Comparison of ENCODE assay signal across 35 cellular contexts in the genomic region with DNA sequence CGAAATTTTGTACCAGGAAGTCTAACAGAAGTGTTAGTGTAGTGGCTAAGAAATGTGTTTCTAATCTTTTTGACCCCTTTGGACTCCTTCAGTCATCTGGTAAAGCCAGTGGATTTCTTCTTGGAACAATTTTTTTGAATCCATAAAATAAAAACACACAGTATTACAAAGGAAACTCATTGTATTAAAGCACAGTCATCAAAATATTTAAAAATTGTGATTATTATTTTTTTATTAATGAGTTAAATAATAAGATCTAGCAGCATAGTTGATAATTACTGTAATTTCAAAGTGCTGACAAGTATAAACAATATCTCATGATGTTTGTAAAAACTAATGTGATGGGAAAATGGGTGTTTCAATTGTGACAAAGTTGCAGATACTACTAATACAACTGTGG.
"Had no signal": no experiment of that assay in that cellular context is flagged by ENCODE, and none has a peak within 500 bp of the region (broad histone marks: within the 10 kb centered on the region; RNA-seq: fewer than 3 reads in every experiment).

No MANE protein-coding gene starts in this region.

- H3K36me3 ChIP-seq: MG63 had no signal

- H3K27me3 ChIP-seq: MG63 had no signal

- H3K4me3 ChIP-seq: MG63 had no signal

- DNase-seq: Karpas-422, Kasumi-1, MG63, MM.1S, MV-4-11, NCI-H1048, NCI-H1092, NCI-H1092 treated with DMSO at 0.1 percent for 48 hours, NCI-H1105, NCI-H1105 treated with DMSO at 0.1 percent for 48 hours, NCI-H1417, NCI-H1417 treated with DMSO at 0.1 percent for 48 hours, NCI-H1436, NCI-H1436 treated with DMSO at 0.1 percent for 48 hours, NCI-H146, NCI-H1694, NCI-H1694 treated with DMSO at 0.1 percent for 48 hours, NCI-H187, NCI-H187 treated with DMSO at 0.1 percent for 48 hours, NCI-H1930, NCI-H2029, NCI-H2029 treated with DMSO at 0.1 percent for 48 hours, NCI-H2081, NCI-H2081 treated with DMSO at 0.1 percent for 48 hours, NCI-H2107, NCI-H2171, NCI-H2171 treated with DMSO at 0.1 percent for 48 hours, NCI-H2227 treated with DMSO at 0.1 percent for 48 hours, NCI-H226, NCI-H345, NCI-H446, NCI-H446 treated with DMSO at 0.1 percent for 48 hours, NCI-H510A, NCI-H510A treated with DMSO at 0.1 percent for 48 hours, NCI-H524 had no signal

- H3K9me3 ChIP-seq: MG63 had no signal
